Comparison of ENCODE assay signal across 8 cellular contexts in the genomic region with DNA sequence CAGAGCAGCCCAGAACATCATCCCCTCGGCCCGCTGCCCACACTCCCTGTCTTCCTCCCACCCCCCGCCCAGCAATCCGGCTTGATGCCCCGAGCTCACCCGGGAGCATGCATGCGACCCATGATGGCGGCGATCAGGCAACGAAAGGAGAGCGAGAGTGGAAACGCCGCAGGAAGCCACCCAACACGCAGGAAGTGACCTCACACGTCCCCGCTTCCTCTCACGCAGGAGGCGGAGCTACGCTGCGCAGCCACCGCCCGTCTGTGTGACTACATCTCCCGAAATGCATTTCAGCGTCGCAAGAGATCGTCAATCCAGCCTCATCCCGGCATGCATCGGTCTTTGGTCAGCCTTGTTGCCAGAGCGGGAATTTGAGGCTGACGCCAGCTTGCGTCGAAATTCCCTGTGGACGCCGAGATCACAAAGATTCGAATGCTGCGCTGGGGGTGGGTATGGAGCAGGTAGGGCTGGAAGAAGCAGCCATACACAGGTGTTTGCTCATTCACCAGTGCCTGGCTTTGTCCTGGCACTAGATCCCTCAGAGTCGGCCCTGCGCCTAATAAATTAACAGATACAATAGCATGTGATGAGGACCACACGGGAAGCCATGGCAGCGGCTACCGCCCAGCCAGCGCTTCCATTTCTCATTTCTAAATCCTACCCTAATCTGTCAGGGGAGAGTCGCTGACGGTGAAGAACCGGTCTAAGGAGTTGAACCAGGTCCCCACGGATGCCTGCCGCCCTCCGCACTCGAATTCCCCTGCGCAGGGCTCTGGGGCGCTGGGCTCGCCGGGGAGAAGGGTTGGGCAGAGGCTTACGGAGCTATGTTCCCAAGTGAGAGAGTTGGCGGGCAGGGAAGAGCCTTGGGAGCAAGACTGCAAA. TPM values are rescaled to one million over a fixed set of nuclear protein-coding genes. Genes with fewer than 3 reads are reported as not detected.
DNase-seq lines count a peak whose midpoint lies in the region; ATAC-seq and TF ChIP-seq lines count a peak whose summit lies in the region.

A gene (minus strand): TSS at position 148 of the 882 bp plus-strand sequence. CDS start 26 bp downstream, at position 122.

- peaks cover 47% of the 10 kb centered on the region for H3K36me3 Mint-ChIP-seq in activated CD4-positive, alpha-beta memory T cell treated with anti-CD3 and anti-CD28 coated beads for 36 hours

- POLR2A ChIA-PET in activated CD4-positive, alpha-beta memory T cell treated with anti-CD3 and anti-CD28 coated beads for 36 hours (lab: Charles Lee), result interaction anchor here (0.6 to 2.1 kb wide), 10 partner anchors 13 to 338 kb away, joined by 3 to 18 read pairs (median 4); a partner anchor contains a TSS

- CTCF ChIA-PET in activated CD4-positive, alpha-beta memory T cell treated with anti-CD3 and anti-CD28 coated beads for 36 hours (lab: Charles Lee), result interaction anchor here (0.6 to 2.1 kb wide), 9 partner anchors 15 to 292 kb away, joined by 3 to 9 read pairs (median 4); no protein-coding TSS in a partner anchor

- no peaks in the 10 kb centered on the region for H3K27me3 Mint-ChIP-seq in activated CD4-positive, alpha-beta memory T cell treated with anti-CD3 and anti-CD28 coated beads for 36 hours

- peak within 1 kb of the TSS; percentile 93 for H3K27ac Mint-ChIP-seq in activated CD4-positive, alpha-beta memory T cell treated with anti-CD3 and anti-CD28 coated beads for 36 hours

- H3K9me3 ChIP-seq in duodenal mucosa (ENCODE audit: control insufficient read depth in 1 of 2, low read length in 2 of 2) (no peaks in the 10 kb centered on the region), right lobe of liver (no peaks in the 10 kb centered on the region)

- intact Hi-C loops in activated CD4-positive, alpha-beta memory T cell treated with anti-CD3 and anti-CD28 coated beads for 36 hours (cut with micrococcal nuclease), result loop anchor here (1.0 to 10.0 kb wide), 10 partner anchors 60 to 1555 kb away; a partner anchor contains a TSS
- intact Hi-C loops in right lobe of liver (cut with DNase I), result no loop called here

- H3K27ac ChIP-seq in duodenal mucosa (ENCODE audit: low read depth, low read length) (peak within 1 kb of the TSS; percentile 77), right lobe of liver (peak within 1 kb of the TSS; percentile 81 to 93 (median 82))

- peak; percentile 99 for DNase-seq in CD1c-positive myeloid dendritic cell (ENCODE audit: extremely low spot score)
- peak; percentile 92 for DNase-seq in NCI-H82 treated with DMSO at 0.1 percent for 48 hours (lab: John Stamatoyannopoulos, UW; ENCODE audit: unreplicated experiment)
- DNase-seq in activated CD4-positive, alpha-beta memory T cell treated with anti-CD3 and anti-CD28 coated beads for 36 hours, result peak; percentile 97
- DNase-seq in right lobe of liver, result peak; percentile 97 to 98 (median 98)
- DNase-seq in stimulated activated CD4-positive, alpha-beta T cell treated with anti-CD3 and anti-CD28 coated beads, Interleukin-4, amount 100 ng/mL, for 4 hours, result peak; percentile 87 to 95

- H3K36me3 ChIP-seq in duodenal mucosa (ENCODE audit: control insufficient read depth in 1 of 2, insufficient read depth in 2 of 2, low read length in 2 of 2) (peaks cover 9 to 28% of the 10 kb centered on the region in 2 donors), right lobe of liver (peaks cover 0 to 33% (median 15%) of the 10 kb centered on the region in 4 donors)

- peaks cover 34% of the 10 kb centered on the region for H3K4me1 Mint-ChIP-seq in activated CD4-positive, alpha-beta memory T cell treated with anti-CD3 and anti-CD28 coated beads for 36 hours (ENCODE audit: low read depth)

- H3K9me3 Mint-ChIP-seq in activated CD4-positive, alpha-beta memory T cell treated with anti-CD3 and anti-CD28 coated beads for 36 hours, result no peaks in the 10 kb centered on the region

- no peaks in the 10 kb centered on the region for H3K27me3 ChIP-seq in duodenal mucosa (ENCODE audit: control insufficient read depth in 1 of 2, insufficient read depth in 2 of 2, low read length in 2 of 2)
- H3K27me3 ChIP-seq in right lobe of liver, result no peaks in the 10 kb centered on the region

- peak within 1 kb of the TSS; percentile 96 for H3K4me3 Mint-ChIP-seq in activated CD4-positive, alpha-beta memory T cell treated with anti-CD3 and anti-CD28 coated beads for 36 hours

- peak; percentile 81 for TF ChIP-seq POLR2A in right lobe of liver (IDR thresholded peaks at IDR 0.05)

- H3K4me3 ChIP-seq in duodenal mucosa (ENCODE audit: low read depth in 1 of 2, low read length in 2 of 2) (peak within 1 kb of the TSS; percentile 78 to 86), right lobe of liver (peak within 1 kb of the TSS; percentile 74 to 100 (median 98))

- peak within 1 kb of the TSS; percentile 92 to 98 for H3K9ac ChIP-seq in duodenal mucosa (ENCODE audit: low read depth in 1 of 2, low read length in 2 of 2)

- 0% methylated on average over 42 of the region's 55 CpGs for WGBS in right lobe of liver (ENCODE audit: insufficient coverage, low coverage, low lambda C conversion rate, missing lambda C conversion rate)

- TF ChIP-seq CTCF in right lobe of liver (IDR thresholded peaks at IDR 0.05), result no peak

- peaks cover 23 to 26% of the 10 kb centered on the region in 2 donors for H3K4me1 ChIP-seq in duodenal mucosa (ENCODE audit: control insufficient read depth in 1 of 2, insufficient read depth in 2 of 2, low read length in 2 of 2)
- peaks cover 0 to 12% (median 6%) of the 10 kb centered on the region in 4 donors for H3K4me1 ChIP-seq in right lobe of liver

- ATAC-seq in GM19438 (IDR thresholded peaks at IDR 0.05; ENCODE audit: low read depth, unreplicated experiment), result peak; percentile 92
- ATAC-seq in HG03575 (IDR thresholded peaks at IDR 0.05; ENCODE audit: extremely low read depth, insufficient number of reproducible peaks, low FRiP score, unreplicated experiment), result peak; percentile 86
- peak; percentile 97 to 99 (median 98) for ATAC-seq in right lobe of liver

RNA-seq across cellular contexts. Expression of the gene that starts here (rescaled TPM):
- 1,000 to 10,000 TPM; 1,729 to 1,745 TPM for total RNA-seq in activated CD4-positive, alpha-beta memory T cell treated with anti-CD3 and anti-CD28 coated beads for 36 hours
- 100 to 1,000 TPM; 303 to 496 (median 339) TPM for total RNA-seq in right lobe of liver

Comparison
In these comparisons a context has a peak if more than half of its experiments do, and no peak if none do; other contexts are left out.
1. Peak in every context shown above with its lines: DNase-seq, ATAC-seq, H3K4me3 ChIP-seq and H3K27ac ChIP-seq.